ENCODE assay signal across 14 cellular contexts in the genomic region with DNA sequence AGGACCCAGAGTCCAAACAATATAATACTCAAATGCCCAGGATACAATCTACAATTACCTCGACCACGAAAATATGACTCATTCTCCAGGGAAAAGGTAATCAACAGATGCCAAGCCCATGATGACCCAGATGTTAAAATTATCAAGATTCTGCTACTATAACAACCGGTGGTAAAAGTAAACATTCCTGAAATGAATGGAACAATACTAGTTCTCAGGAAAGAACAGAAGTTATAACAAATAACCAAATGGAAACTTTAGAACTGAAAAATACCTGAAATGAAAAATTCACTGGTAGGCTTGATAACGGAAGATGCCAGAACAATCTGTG. TPM values are rescaled to one million over a fixed set of nuclear protein-coding genes. Genes with fewer than 3 reads are reported as not detected.
DNase-seq lines count a peak whose midpoint lies in the region; ATAC-seq and TF ChIP-seq lines count a peak whose summit lies in the region.
"Had no signal": no experiment of that assay in that cellular context is flagged by ENCODE, and none has a peak within 500 bp of the region (broad histone marks: within the 10 kb centered on the region; RNA-seq: fewer than 3 reads in every experiment).

No MANE protein-coding gene starts in this region.

- no peaks in the 10 kb centered on the region for H3K9me2 ChIP-seq in HCT116 (ENCODE audit: insufficient read depth)

- intact Hi-C loops in HCT116 (cut with micrococcal nuclease): no loop called here

- TF ChIP-seq RAD21 in HCT116 (IDR thresholded peaks at IDR 0.05; ENCODE audit: low read depth): no peak

- TF ChIP-seq POLR2A in HCT116 (IDR thresholded peaks at IDR 0.05; ENCODE audit: borderline replicate concordance, extremely low read depth, insufficient read depth, insufficient read length) (no peak), Peyer's patch (IDR thresholded peaks at IDR 0.05) (no peak)

- H3K27ac ChIP-seq in HCT116 (ENCODE audit: low read depth, low read length) (no peak overlapping the region), SJSA1 (0 out of 2 replicates have a peak overlapping the region, but pooled peaks have one; percentile 7), Peyer's patch (no peak overlapping the region)
- H3K27ac ChIP-seq: esophagus squamous epithelium had no signal

- ATAC-seq in HCT116 (peak; percentile 38; the same call in 1 of the 2 replicates), GM18502 (IDR thresholded peaks at IDR 0.05; ENCODE audit: poor library complexity, unreplicated experiment) (no peak)
- ATAC-seq: stimulated activated naive CD8-positive, alpha-beta T cell treated with anti-CD3 and anti-CD28 coated beads, Interleukin-15, amount 100 ng/mL, for 72 hours had no signal

- H3K4me3 ChIP-seq in HCT116 (replicated peaks in 1 of 2; ENCODE audit: low read depth in 1 of 2, low read length in 2 of 2) (no peak overlapping the region), SJSA1 (no peak overlapping the region), fibroblast of mammary gland (ENCODE audit: control insufficient read depth, low read depth, low read length) (no peak overlapping the region), Peyer's patch (no peak overlapping the region)
- H3K4me3 ChIP-seq: esophagus squamous epithelium had no signal

- TF ChIP-seq CTCF in HCT116 (IDR thresholded peaks at IDR 0.05 in 2 of 3, conservative IDR thresholded peaks at IDR 0.05 in 1 of 3; ENCODE audit: borderline replicate concordance in 1 of 3, insufficient read depth in 1 of 3, low read depth in 2 of 3, low read length in 2 of 3) (no peak), fibroblast of mammary gland (conservative IDR thresholded peaks at IDR 0.05; ENCODE audit: control insufficient read depth, insufficient read depth, low read depth, low read length) (no peak), Peyer's patch (IDR thresholded peaks at IDR 0.05) (no peak)

- DNase-seq in HCT116 (ENCODE audit: low read depth, low spot score) (no peak), SJSA1 (ENCODE audit: low read depth in 1 of 2, low spot score in 2 of 2) (peak in 1 of 2 experiments; percentile 74), fibroblast of mammary gland (ENCODE audit: low read depth) (peak; percentile 58), renal cortical epithelial cell (ENCODE audit: low read depth) (peak; percentile 78), Peyer's patch (no peak), NCI-H1048 (lab: John Stamatoyannopoulos, UW) (no peak)
- DNase-seq: activated CD8-positive, alpha-beta memory T cell treated with anti-CD3 and anti-CD28 coated beads for 24 hours; activated naive CD4-positive, alpha-beta T cell treated with Interleukin-2 at 50 U/mL for 16 hours; CD8-positive, alpha-beta memory T cell; cerebellar nuclear complex; esophagus squamous epithelium; stimulated activated naive CD8-positive, alpha-beta T cell treated with anti-CD3 and anti-CD28 coated beads, Interleukin-15, amount 100 ng/mL, for 72 hours; T1000 had no signal

- peak overlapping the region; percentile 13; the same call in 1 of the 2 replicates for H3K4me2 ChIP-seq in HCT116 (ENCODE audit: low read length)

- H3K9me3 ChIP-seq in HCT116 (ENCODE audit: control insufficient read depth in 1 of 2, insufficient read depth in 1 of 2, low read depth in 1 of 2, low read length in 2 of 2) (no peaks in the 10 kb centered on the region), SJSA1 (replicated peaks) (no peaks in the 10 kb centered on the region), Peyer's patch (no peaks in the 10 kb centered on the region)
- H3K9me3 ChIP-seq: esophagus squamous epithelium had no signal

- CTCF ChIA-PET in HCT116 (lab: Charles Lee): no interaction called here

- no TSS peak for BruUV-seq in HCT116 (replicated peaks; lab: Mats Ljungman, UMichigan)

- RAD21 ChIA-PET in HCT116 (lab: Charles Lee; ENCODE audit: low non-redundant PET in 1 of 2, low total read pairs in 2 of 2, uncharacterized antibody in 2 of 2, unreplicated experiment in 2 of 2): no interaction called here

- no peaks in the 10 kb centered on the region for H3K79me2 ChIP-seq in HCT116 (ENCODE audit: insufficient read depth, low read length)

- peaks cover 4 to 12% of the 10 kb centered on the region in 2 experiments; a peak in 2 of 4 replicates for H3K4me1 ChIP-seq in HCT116 (ENCODE audit: control insufficient read depth in 1 of 2, insufficient read depth in 2 of 2, low read length in 2 of 2)
- H3K4me1 ChIP-seq in SJSA1 (replicated peaks): peaks cover 15% of the 10 kb centered on the region
- H3K4me1 ChIP-seq in Peyer's patch: no peaks in the 10 kb centered on the region

- peak overlapping the region; percentile 29 for H2AFZ ChIP-seq in HCT116 (ENCODE audit: low read depth, low read length, poor library complexity, severe bottlenecking)

- POLR2A ChIA-PET in HCT116 (lab: Charles Lee): no interaction called here

- no peak overlapping the region for H3K9ac ChIP-seq in HCT116 (ENCODE audit: low read length)

- no peaks in the 10 kb centered on the region for H3K27me3 ChIP-seq in HCT116 (ENCODE audit: insufficient read depth, low read length)
- H3K27me3 ChIP-seq in SJSA1 (replicated peaks): no peaks in the 10 kb centered on the region
- no peaks in the 10 kb centered on the region for H3K27me3 ChIP-seq in Peyer's patch
- H3K27me3 ChIP-seq: esophagus squamous epithelium had no signal

- H4K20me1 ChIP-seq in HCT116 (ENCODE audit: insufficient read depth): no peaks in the 10 kb centered on the region

- H3K36me3 ChIP-seq in HCT116 (ENCODE audit: control insufficient read depth in 1 of 2, insufficient read depth in 2 of 2, low read length in 2 of 2): no peaks in the 10 kb centered on the region
- H3K36me3 ChIP-seq in SJSA1: no peaks in the 10 kb centered on the region
- no peaks in the 10 kb centered on the region for H3K36me3 ChIP-seq in Peyer's patch
- H3K36me3 ChIP-seq: esophagus squamous epithelium had no signal

TF ChIP-seq in HCT116, 20 proteins besides CTCF, POLR2A, EP300 and RAD21 (continues in another document):
- TF ChIP-seq TCF7L2 (IDR thresholded peaks at IDR 0.05; ENCODE audit: borderline replicate concordance, extremely low read depth, insufficient read depth, insufficient read length) (no peak), FOSL1 (IDR thresholded peaks at IDR 0.05; ENCODE audit: low read depth) (no peak), JUND (IDR thresholded peaks at IDR 0.05) (no peak), EZH2 (IDR thresholded peaks at IDR 0.05) (no peak), SP1 (IDR thresholded peaks at IDR 0.05; ENCODE audit: low read depth) (no peak), SRF (IDR thresholded peaks at IDR 0.05; ENCODE audit: low read depth) (no peak), ZNF274 (IDR thresholded peaks at IDR 0.05; ENCODE audit: low read depth, low read length) (no peak), EGR1 (IDR thresholded peaks at IDR 0.05; ENCODE audit: low read depth) (no peak), YY1 (IDR thresholded peaks at IDR 0.05; ENCODE audit: extremely low read depth, insufficient replicate concordance, low read depth, low read length) (no peak), ZFX (IDR thresholded peaks at IDR 0.05) (no peak)
- TF ChIP-seq, protein P1, sequence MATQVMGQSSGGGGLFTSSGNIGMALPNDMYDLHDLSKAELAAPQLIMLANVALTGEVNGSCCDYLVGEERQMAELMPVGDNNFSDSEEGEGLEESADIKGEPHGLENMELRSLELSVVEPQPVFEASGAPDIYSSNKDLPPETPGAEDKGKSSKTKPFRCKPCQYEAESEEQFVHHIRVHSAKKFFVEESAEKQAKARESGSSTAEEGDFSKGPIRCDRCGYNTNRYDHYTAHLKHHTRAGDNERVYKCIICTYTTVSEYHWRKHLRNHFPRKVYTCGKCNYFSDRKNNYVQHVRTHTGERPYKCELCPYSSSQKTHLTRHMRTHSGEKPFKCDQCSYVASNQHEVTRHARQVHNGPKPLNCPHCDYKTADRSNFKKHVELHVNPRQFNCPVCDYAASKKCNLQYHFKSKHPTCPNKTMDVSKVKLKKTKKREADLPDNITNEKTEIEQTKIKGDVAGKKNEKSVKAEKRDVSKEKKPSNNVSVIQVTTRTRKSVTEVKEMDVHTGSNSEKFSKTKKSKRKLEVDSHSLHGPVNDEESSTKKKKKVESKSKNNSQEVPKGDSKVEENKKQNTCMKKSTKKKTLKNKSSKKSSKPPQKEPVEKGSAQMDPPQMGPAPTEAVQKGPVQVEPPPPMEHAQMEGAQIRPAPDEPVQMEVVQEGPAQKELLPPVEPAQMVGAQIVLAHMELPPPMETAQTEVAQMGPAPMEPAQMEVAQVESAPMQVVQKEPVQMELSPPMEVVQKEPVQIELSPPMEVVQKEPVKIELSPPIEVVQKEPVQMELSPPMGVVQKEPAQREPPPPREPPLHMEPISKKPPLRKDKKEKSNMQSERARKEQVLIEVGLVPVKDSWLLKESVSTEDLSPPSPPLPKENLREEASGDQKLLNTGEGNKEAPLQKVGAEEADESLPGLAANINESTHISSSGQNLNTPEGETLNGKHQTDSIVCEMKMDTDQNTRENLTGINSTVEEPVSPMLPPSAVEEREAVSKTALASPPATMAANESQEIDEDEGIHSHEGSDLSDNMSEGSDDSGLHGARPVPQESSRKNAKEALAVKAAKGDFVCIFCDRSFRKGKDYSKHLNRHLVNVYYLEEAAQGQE (IDR thresholded peaks at IDR 0.05; ENCODE audit: low read depth): no peak
- TF ChIP-seq, protein P2, sequence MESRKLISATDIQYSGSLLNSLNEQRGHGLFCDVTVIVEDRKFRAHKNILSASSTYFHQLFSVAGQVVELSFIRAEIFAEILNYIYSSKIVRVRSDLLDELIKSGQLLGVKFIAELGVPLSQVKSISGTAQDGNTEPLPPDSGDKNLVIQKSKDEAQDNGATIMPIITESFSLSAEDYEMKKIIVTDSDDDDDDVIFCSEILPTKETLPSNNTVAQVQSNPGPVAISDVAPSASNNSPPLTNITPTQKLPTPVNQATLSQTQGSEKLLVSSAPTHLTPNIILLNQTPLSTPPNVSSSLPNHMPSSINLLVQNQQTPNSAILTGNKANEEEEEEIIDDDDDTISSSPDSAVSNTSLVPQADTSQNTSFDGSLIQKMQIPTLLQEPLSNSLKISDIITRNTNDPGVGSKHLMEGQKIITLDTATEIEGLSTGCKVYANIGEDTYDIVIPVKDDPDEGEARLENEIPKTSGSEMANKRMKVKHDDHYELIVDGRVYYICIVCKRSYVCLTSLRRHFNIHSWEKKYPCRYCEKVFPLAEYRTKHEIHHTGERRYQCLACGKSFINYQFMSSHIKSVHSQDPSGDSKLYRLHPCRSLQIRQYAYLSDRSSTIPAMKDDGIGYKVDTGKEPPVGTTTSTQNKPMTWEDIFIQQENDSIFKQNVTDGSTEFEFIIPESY (IDR thresholded peaks at IDR 0.05; ENCODE audit: extremely low read depth, insufficient replicate concordance, low read length): no peak

RNA-seq across cellular contexts. Expression of a gene that starts 34.1 kb away (rescaled TPM):
- total RNA-seq in HCT116 (2021; ENCODE audit: unreplicated experiment) (31.5 TPM), renal cortical epithelial cell (13.5 and 26.7 TPM in 2 replicates), Peyer's patch (10 to 100 TPM; 29.8 to 56.9 (median 48.4) TPM)
- 57.6 and 66.1 TPM in 2 replicates for polyA plus RNA-seq in HCT116 (2012)
- total RNA-seq in SJSA1 (2014; rRNA removed; shearing (Covaris generic)): 47.0 and 70.8 TPM in 2 replicates

RNA-seq across cellular contexts. Expression of a gene that starts 59.5 kb away (rescaled TPM):
- total RNA-seq in HCT116 (2021; ENCODE audit: unreplicated experiment) (46.9 TPM), renal cortical epithelial cell (45.8 and 147 TPM in 2 replicates), Peyer's patch (100 to 1,000 TPM in 3 of 4 donors, 10 to 100 TPM in 1; 48.7 to 178 (median 137) TPM)
- 60.1 and 60.5 TPM in 2 replicates for polyA plus RNA-seq in HCT116 (2012)
- 37.4 and 57.3 TPM in 2 replicates for total RNA-seq in SJSA1 (2014; rRNA removed; shearing (Covaris generic))

Comparison
In these comparisons a context has a peak if more than half of its experiments do, and no peak if none do; other contexts are left out.
1. DNase-seq: peak in fibroblast of mammary gland (single experiment) and renal cortical epithelial cell (single experiment); none in HCT116 (single experiment), Peyer's patch (0 of 3) and NCI-H1048 (single experiment).